Comparison of ENCODE assay signal across 21 cellular contexts in the genomic region with DNA sequence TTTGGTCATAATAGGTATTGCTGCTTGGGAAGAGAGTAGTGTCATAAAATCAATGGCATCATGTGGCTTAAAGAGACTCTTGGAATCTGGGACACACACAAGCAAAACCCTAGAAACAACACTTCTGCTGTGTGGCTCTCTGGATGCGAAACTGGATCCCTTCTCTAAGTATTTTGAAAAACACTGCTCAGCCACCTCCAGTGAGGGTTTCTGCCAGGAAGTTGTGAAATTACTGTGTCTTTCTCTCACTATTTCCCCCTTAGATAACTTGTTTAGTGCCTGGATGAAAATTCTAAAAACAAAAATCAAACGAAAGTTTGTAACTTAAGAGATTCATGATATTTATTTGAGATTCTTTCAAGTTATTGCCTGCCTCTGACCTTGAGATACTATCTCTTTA.
A peak's percentile ranks its signal among the peaks of the same experiment; 100 is the strongest.
DNase-seq lines count a peak whose midpoint lies in the region; ATAC-seq and TF ChIP-seq lines count a peak whose summit lies in the region.
"Had no signal": no experiment of that assay in that cellular context is flagged by ENCODE, and none has a peak within 500 bp of the region (broad histone marks: within the 10 kb centered on the region; RNA-seq: fewer than 3 reads in every experiment).

No MANE protein-coding gene starts in this region.

- no peak for TF ChIP-seq RAD21 in SK-N-SH (IDR thresholded peaks at IDR 0.05; ENCODE audit: low read length)

- H2AFZ ChIP-seq in SK-N-SH (ENCODE audit: low read depth), result no peak overlapping the region
- H2AFZ ChIP-seq: PC-9 had no signal

- 91% methylated on average over 2 of the region's 2 CpGs for whole genome bisulfite sequencing in SK-N-SH (ENCODE audit: low lambda C conversion rate)

- H3K9me3 Mint-ChIP-seq in dendritic cell treated with granulocyte-macrophage colony-stimulating factor and Interleukin-4, amounts not matched to agents 40 ng/mL and 50 ng/mL, for 4 days, result no peaks in the 10 kb centered on the region

- TF ChIP-seq EP300 in SK-N-SH (IDR thresholded peaks at IDR 0.05; ENCODE audit: borderline replicate concordance in 1 of 2, low read depth in 1 of 2, low read length in 1 of 2), result no peak

- peaks cover 33% of the 10 kb centered on the region for H3K4me1 Mint-ChIP-seq in dendritic cell treated with granulocyte-macrophage colony-stimulating factor and Interleukin-4, amounts not matched to agents 40 ng/mL and 50 ng/mL, for 4 days (ENCODE audit: low read depth)

- no peaks in the 10 kb centered on the region for H3K9me3 ChIP-seq in SK-N-SH
- H3K9me3 ChIP-seq: SJCRH30 had no signal

- peak; percentile 14 for DNase-seq in GF-D8 (lab: John Stamatoyannopoulos, UW)
- peak; percentile 38 for DNase-seq in MV-4-11 (lab: John Stamatoyannopoulos, UW)
- DNase-seq in myocyte (ENCODE audit: low read depth), result peak; percentile 5
- DNase-seq in SK-N-SH, result no peak
- no peak for DNase-seq in 8988T
- DNase-seq: ACHN, DMS 273 treated with DMSO at 0.1 percent for 48 hours, DND-41, H7, KG1, NCI-H1092 treated with DMSO at 0.1 percent for 48 hours, NCI-H146, NCI-H2029 treated with DMSO at 0.1 percent for 48 hours, NCI-H510A, NCI-H82, PC-9, SJCRH30, SW 1271 had no signal

- H3K4me3 Mint-ChIP-seq in dendritic cell treated with granulocyte-macrophage colony-stimulating factor and Interleukin-4, amounts not matched to agents 40 ng/mL and 50 ng/mL, for 4 days, result no peak overlapping the region

- H3K4me3 ChIP-seq in SK-N-SH (ENCODE audit: low read depth in 2 of 2, low read length in 1 of 2), result no peak overlapping the region
- H3K4me3 ChIP-seq: PC-9, SJCRH30 had no signal

- H3K27me3 Mint-ChIP-seq in dendritic cell treated with granulocyte-macrophage colony-stimulating factor and Interleukin-4, amounts not matched to agents 40 ng/mL and 50 ng/mL, for 4 days, result no peaks in the 10 kb centered on the region

- H3K4me2 ChIP-seq in SK-N-SH, result no peak overlapping the region
- H3K4me2 ChIP-seq: PC-9 had no signal

- H3K9ac ChIP-seq in SK-N-SH, result no peak overlapping the region

- no peaks in the 10 kb centered on the region for H3K27me3 ChIP-seq in SK-N-SH (ENCODE audit: insufficient read depth)

- intact Hi-C loops in dendritic cell treated with granulocyte-macrophage colony-stimulating factor and Interleukin-4, amounts not matched to agents 40 ng/mL and 50 ng/mL, for 4 days (cut with micrococcal nuclease), result no loop called here

- H3K36me3 ChIP-seq in SK-N-SH (replicated peaks in 1 of 2; ENCODE audit: control insufficient read depth in 1 of 2, insufficient read depth in 2 of 2, low read length in 1 of 2), result peaks cover 0 to 2% of the 10 kb centered on the region in 2 experiments
- H3K36me3 ChIP-seq: SJCRH30 had no signal

- no peaks in the 10 kb centered on the region for H3K9me2 ChIP-seq in SK-N-SH

- ATAC-seq in GM19463 (IDR thresholded peaks at IDR 0.05; ENCODE audit: unreplicated experiment), result no peak

- H3K27ac ChIP-seq in SK-N-SH (ENCODE audit: low read depth in 2 of 2, low read length in 1 of 2), result no peak overlapping the region
- H3K27ac ChIP-seq: PC-9, RWPE1, SJCRH30 had no signal

- H3K36me3 Mint-ChIP-seq in dendritic cell treated with granulocyte-macrophage colony-stimulating factor and Interleukin-4, amounts not matched to agents 40 ng/mL and 50 ng/mL, for 4 days (ENCODE audit: low read depth), result peaks cover 21% of the 10 kb centered on the region

- no peak for TF ChIP-seq CTCF in SK-N-SH (IDR thresholded peaks at IDR 0.05)

- peak overlapping the region; percentile 30 for H3K27ac Mint-ChIP-seq in dendritic cell treated with granulocyte-macrophage colony-stimulating factor and Interleukin-4, amounts not matched to agents 40 ng/mL and 50 ng/mL, for 4 days

- no peaks in the 10 kb centered on the region for H4K20me1 ChIP-seq in SK-N-SH (ENCODE audit: insufficient read depth)

- CTCF ChIA-PET in SK-N-SH (lab: Yijun Ruan, JAX), result no interaction called here

- no peaks in the 10 kb centered on the region for H3F3A ChIP-seq in SK-N-SH (replicated peaks; ENCODE audit: insufficient read depth)

- peaks cover 0 to 2% of the 10 kb centered on the region in 2 experiments; a peak in 1 of 4 replicates for H3K4me1 ChIP-seq in SK-N-SH (ENCODE audit: control insufficient read depth in 1 of 2, insufficient read depth in 2 of 2, low read depth in 1 of 2, low read length in 1 of 2)
- H3K4me1 ChIP-seq: SJCRH30 had no signal

- H3K79me2 ChIP-seq in SK-N-SH (ENCODE audit: insufficient read depth), result no peaks in the 10 kb centered on the region

- POLR2A ChIA-PET in SK-N-SH (lab: Yijun Ruan, JAX), result no interaction called here

TF ChIP-seq in SK-N-SH, 30 proteins besides CTCF, POLR2A, EP300 and RAD21:
- no peak for TF ChIP-seq POLR2AphosphoS5 (IDR thresholded peaks at IDR 0.05; ENCODE audit: low read depth, low read length)
- no peak for TF ChIP-seq SIN3A (IDR thresholded peaks at IDR 0.05; ENCODE audit: borderline replicate concordance, low read depth, low read length)
- no peak for TF ChIP-seq TEAD4 (IDR thresholded peaks at IDR 0.05; ENCODE audit: borderline replicate concordance, insufficient read depth)
- no peak for TF ChIP-seq MEF2A (IDR thresholded peaks at IDR 0.05; ENCODE audit: borderline replicate concordance, low read depth)
- TF ChIP-seq ELF1 (IDR thresholded peaks at IDR 0.05), result no peak
- no peak for TF ChIP-seq GABPA (IDR thresholded peaks at IDR 0.05; ENCODE audit: low read depth)
- TF ChIP-seq YY1 (IDR thresholded peaks at IDR 0.05; ENCODE audit: low read depth), result no peak
- no peak for TF ChIP-seq JUND (IDR thresholded peaks at IDR 0.05)
- TF ChIP-seq SMC3 (IDR thresholded peaks at IDR 0.05; ENCODE audit: low read depth, low read length), result no peak
- TF ChIP-seq NFIC (IDR thresholded peaks at IDR 0.05; ENCODE audit: borderline replicate concordance), result no peak
- TF ChIP-seq RCOR1 (IDR thresholded peaks at IDR 0.05; ENCODE audit: low read length), result no peak
- TF ChIP-seq FOXM1 (IDR thresholded peaks at IDR 0.05; ENCODE audit: low read depth), result no peak
- TF ChIP-seq, protein P1, sequence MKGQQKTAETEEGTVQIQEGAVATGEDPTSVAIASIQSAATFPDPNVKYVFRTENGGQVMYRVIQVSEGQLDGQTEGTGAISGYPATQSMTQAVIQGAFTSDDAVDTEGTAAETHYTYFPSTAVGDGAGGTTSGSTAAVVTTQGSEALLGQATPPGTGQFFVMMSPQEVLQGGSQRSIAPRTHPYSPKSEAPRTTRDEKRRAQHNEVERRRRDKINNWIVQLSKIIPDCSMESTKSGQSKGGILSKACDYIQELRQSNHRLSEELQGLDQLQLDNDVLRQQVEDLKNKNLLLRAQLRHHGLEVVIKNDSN (IDR thresholded peaks at IDR 0.05; ENCODE audit: borderline replicate concordance, low read depth), result no peak
- TF ChIP-seq, protein P2, sequence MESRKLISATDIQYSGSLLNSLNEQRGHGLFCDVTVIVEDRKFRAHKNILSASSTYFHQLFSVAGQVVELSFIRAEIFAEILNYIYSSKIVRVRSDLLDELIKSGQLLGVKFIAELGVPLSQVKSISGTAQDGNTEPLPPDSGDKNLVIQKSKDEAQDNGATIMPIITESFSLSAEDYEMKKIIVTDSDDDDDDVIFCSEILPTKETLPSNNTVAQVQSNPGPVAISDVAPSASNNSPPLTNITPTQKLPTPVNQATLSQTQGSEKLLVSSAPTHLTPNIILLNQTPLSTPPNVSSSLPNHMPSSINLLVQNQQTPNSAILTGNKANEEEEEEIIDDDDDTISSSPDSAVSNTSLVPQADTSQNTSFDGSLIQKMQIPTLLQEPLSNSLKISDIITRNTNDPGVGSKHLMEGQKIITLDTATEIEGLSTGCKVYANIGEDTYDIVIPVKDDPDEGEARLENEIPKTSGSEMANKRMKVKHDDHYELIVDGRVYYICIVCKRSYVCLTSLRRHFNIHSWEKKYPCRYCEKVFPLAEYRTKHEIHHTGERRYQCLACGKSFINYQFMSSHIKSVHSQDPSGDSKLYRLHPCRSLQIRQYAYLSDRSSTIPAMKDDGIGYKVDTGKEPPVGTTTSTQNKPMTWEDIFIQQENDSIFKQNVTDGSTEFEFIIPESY (IDR thresholded peaks at IDR 0.05; ENCODE audit: borderline replicate concordance, low read depth), result no peak

Comparison
In these comparisons a context has a peak if more than half of its experiments do, and no peak if none do; other contexts are left out.
1. DNase-seq: peak in GF-D8 (single experiment), MV-4-11 (single experiment) and myocyte (single experiment); none in SK-N-SH (single experiment) and 8988T (single experiment).